Comparison of ENCODE assay signal across 15 cellular contexts in genomic region chr20:61450549-61450948, GRCh38.
DNase-seq lines count a peak whose midpoint lies in the region; ATAC-seq and TF ChIP-seq lines count a peak whose summit lies in the region.
"Had no signal": no experiment of that assay in that cellular context is flagged by ENCODE, and none has a peak within 500 bp of the region (broad histone marks: within the 10 kb centered on the region; RNA-seq: fewer than 3 reads in every experiment).

No MANE protein-coding gene starts in this region.

- no peaks in the 10 kb centered on the region for H3K9me3 ChIP-seq in KOPT-K1 (ENCODE audit: insufficient read depth, low read length, poor library complexity, severe bottlenecking)

- DNase-seq in islet precursor cell (peak; percentile 39), osteocyte (ENCODE audit: extremely low spot score, unreplicated experiment) (peak; percentile 17)
- DNase-seq in activated naive CD4-positive, alpha-beta T cell treated with anti-CD3 and anti-CD28 coated beads, Interleukin-2, amount 10 ng/mL, durations not matched to agents 7 days and 5 days = no peak
- DNase-seq: Calu3; CD8-positive, alpha-beta T cell; DND-41; GOT3; H9 had no signal

- CTCF ChIA-PET in activated naive CD4-positive, alpha-beta T cell treated with anti-CD3 and anti-CD28 coated beads, Interleukin-2, amount 10 ng/mL, durations not matched to agents 7 days and 5 days (lab: Charles Lee) = no interaction called here

- H3K27me3 Mint-ChIP-seq in osteocyte (ENCODE audit: unreplicated experiment) = peaks cover 2% of the 10 kb centered on the region
- no peaks in the 10 kb centered on the region for H3K27me3 Mint-ChIP-seq in activated naive CD4-positive, alpha-beta T cell treated with anti-CD3 and anti-CD28 coated beads, Interleukin-2, amount 10 ng/mL, durations not matched to agents 7 days and 5 days
- H3K27me3 Mint-ChIP-seq: B cell had no signal

- H3K27ac ChIP-seq in KOPT-K1 (ENCODE audit: low read depth, low read length, poor library complexity, severe bottlenecking) = peak overlapping the region; percentile 9
- H3K27ac ChIP-seq: BLaER1 treated with 17β-estradiol and CSF1 and Interleukin-3, amounts not matched to agents 10 nM and 100 nM had no signal

- TF ChIP-seq CTCF in osteocyte (IDR thresholded peaks at IDR 0.05) = no peak

- H3K27ac Mint-ChIP-seq in osteocyte (ENCODE audit: unreplicated experiment) = no peak overlapping the region
- H3K27ac Mint-ChIP-seq in activated naive CD4-positive, alpha-beta T cell treated with anti-CD3 and anti-CD28 coated beads, Interleukin-2, amount 10 ng/mL, durations not matched to agents 7 days and 5 days = no peak overlapping the region
- H3K27ac Mint-ChIP-seq: B cell; CD8-positive, alpha-beta T cell; H9 had no signal

- ATAC-seq in GM18907 (IDR thresholded peaks at IDR 0.05; ENCODE audit: unreplicated experiment) (no peak), GM21367 (IDR thresholded peaks at IDR 0.05; ENCODE audit: unreplicated experiment) (no peak)
- ATAC-seq: CD8-positive, alpha-beta T cell; GM12878 had no signal

- no peaks in the 10 kb centered on the region for H3K36me3 Mint-ChIP-seq in osteocyte (ENCODE audit: unreplicated experiment)
- no peaks in the 10 kb centered on the region for H3K36me3 Mint-ChIP-seq in activated naive CD4-positive, alpha-beta T cell treated with anti-CD3 and anti-CD28 coated beads, Interleukin-2, amount 10 ng/mL, durations not matched to agents 7 days and 5 days
- H3K36me3 Mint-ChIP-seq: CD8-positive, alpha-beta T cell had no signal

- no peak overlapping the region for H3K4me3 Mint-ChIP-seq in osteocyte (ENCODE audit: unreplicated experiment)
- no peak overlapping the region for H3K4me3 Mint-ChIP-seq in activated naive CD4-positive, alpha-beta T cell treated with anti-CD3 and anti-CD28 coated beads, Interleukin-2, amount 10 ng/mL, durations not matched to agents 7 days and 5 days
- H3K4me3 Mint-ChIP-seq: B cell; CD8-positive, alpha-beta T cell; H9 had no signal

- H3K4me1 Mint-ChIP-seq in osteocyte (ENCODE audit: unreplicated experiment) = no peaks in the 10 kb centered on the region
- H3K4me1 Mint-ChIP-seq in activated naive CD4-positive, alpha-beta T cell treated with anti-CD3 and anti-CD28 coated beads, Interleukin-2, amount 10 ng/mL, durations not matched to agents 7 days and 5 days = no peaks in the 10 kb centered on the region
- H3K4me1 Mint-ChIP-seq: B cell had no signal

- H3K9me3 Mint-ChIP-seq in osteocyte (ENCODE audit: unreplicated experiment) = no peaks in the 10 kb centered on the region
- H3K9me3 Mint-ChIP-seq in activated naive CD4-positive, alpha-beta T cell treated with anti-CD3 and anti-CD28 coated beads, Interleukin-2, amount 10 ng/mL, durations not matched to agents 7 days and 5 days = peaks cover 3% of the 10 kb centered on the region
- H3K9me3 Mint-ChIP-seq: CD8-positive, alpha-beta T cell had no signal

- H3K36me3 ChIP-seq in KOPT-K1 (ENCODE audit: insufficient read depth, low read length) = no peaks in the 10 kb centered on the region
- H3K36me3 ChIP-seq: BLaER1 treated with 17β-estradiol and CSF1 and Interleukin-3, amounts not matched to agents 10 nM and 100 nM had no signal

TF ChIP-seq in PFSK-1, 5 proteins besides CTCF, POLR2A, EP300 and RAD21:
- TF ChIP-seq TAF1 (IDR thresholded peaks at IDR 0.05; ENCODE audit: borderline replicate concordance, insufficient read depth, low read length) (no peak), REST (IDR thresholded peaks at IDR 0.05; ENCODE audit: insufficient read depth in 1 of 2, low read depth in 2 of 2, low read length in 2 of 2) (no peak), POLR2AphosphoS5 (IDR thresholded peaks at IDR 0.05; ENCODE audit: low read depth, low read length) (0 out of 2 replicates have a peak, but pooled peaks have one; percentile 4), FOXP2 (optimal IDR thresholded peaks at IDR 0.05; ENCODE audit: borderline replicate concordance, extremely low read depth, extremely low read length, insufficient read depth) (no peak)
TF ChIP-seq in PFSK-1: peak in this region for 1.
